ENCODE assay signal across 10 cellular contexts in genomic region chr11:562046-562645, GRCh38. TPM values are rescaled to one million over a fixed set of nuclear protein-coding genes. Genes with fewer than 3 reads are reported as not detected.
DNase-seq lines count a peak whose midpoint lies in the region; ATAC-seq and TF ChIP-seq lines count a peak whose summit lies in the region.
"Had no signal": no experiment of that assay in that cellular context is flagged by ENCODE, and none has a peak within 500 bp of the region (broad histone marks: within the 10 kb centered on the region; RNA-seq: fewer than 3 reads in every experiment).

No MANE protein-coding gene starts in this region.

- H3K9ac ChIP-seq in Karpas-422 (ENCODE audit: low read length) (peak overlapping the region; percentile 79), colonic mucosa (ENCODE audit: low read depth in 2 of 2, low read length in 2 of 2) (peak overlapping the region; percentile 58 to 84)

- H3K9me3 Mint-ChIP-seq in CD4-positive, alpha-beta T cell, result no peaks in the 10 kb centered on the region
- H3K9me3 Mint-ChIP-seq in nephron, result no peaks in the 10 kb centered on the region

- no peaks in the 10 kb centered on the region for H3K9me2 ChIP-seq in Karpas-422 (replicated peaks; ENCODE audit: insufficient read depth, low read length)

- H3K27me3 Mint-ChIP-seq in CD4-positive, alpha-beta T cell, result no peaks in the 10 kb centered on the region
- H3K27me3 Mint-ChIP-seq in nephron (ENCODE audit: low read depth), result peaks cover 27% of the 10 kb centered on the region

- H3K4me3 Mint-ChIP-seq in CD4-positive, alpha-beta T cell, result peak overlapping the region; percentile 93
- H3K4me3 Mint-ChIP-seq in nephron, result peak overlapping the region; percentile 86 to 89 (median 87)

- peaks cover 9% of the 10 kb centered on the region for H3K36me3 Mint-ChIP-seq in CD4-positive, alpha-beta T cell (ENCODE audit: low read depth)
- no peaks in the 10 kb centered on the region for H3K36me3 Mint-ChIP-seq in nephron (ENCODE audit: low read depth)

- no peak overlapping the region for H2AFZ ChIP-seq in Karpas-422 (ENCODE audit: low read length)

- H3K27me3 ChIP-seq in CD4-positive, alpha-beta T cell (ENCODE audit: control insufficient read depth, insufficient read depth, low read length), result no peaks in the 10 kb centered on the region
- H3K27me3 ChIP-seq in Karpas-422 (ENCODE audit: low read length) (no peaks in the 10 kb centered on the region), colonic mucosa (peaks cover 2% of the 10 kb centered on the region)

- intact Hi-C loops in CD4-positive, alpha-beta T cell (cut with DNase I, micrococcal nuclease), result loop anchor here in 1 of 2 experiments (10.0 kb wide), 1 partner anchor 133 kb away; the partner anchor contains the start of genes DEAF1 and TMEM80
- intact Hi-C loops in colonic mucosa (cut with DNase I), result no loop called here

- peak overlapping the region; percentile 81 for H3K4me2 ChIP-seq in Karpas-422 (ENCODE audit: low read depth, low read length, poor library complexity, severe bottlenecking)

- POLR2A ChIA-PET in CD4-positive, alpha-beta T cell (lab: Charles Lee), result interaction anchor here (1.2 to 2.1 kb wide), 3 partner anchors 13 to 184 kb away, joined by 3 to 12 read pairs (median 4); partner anchors contain the start of gene PHRF1

- peaks cover 13% of the 10 kb centered on the region for H3K4me1 Mint-ChIP-seq in CD4-positive, alpha-beta T cell (ENCODE audit: low read depth)
- peaks cover 5% of the 10 kb centered on the region for H3K4me1 Mint-ChIP-seq in nephron

- H3K4me3 ChIP-seq in Karpas-422 (ENCODE audit: low read length) (peak overlapping the region; percentile 95), colonic mucosa (peak overlapping the region; percentile 86)

- no peak for ATAC-seq in CD4-positive, alpha-beta T cell (ENCODE audit: poor library complexity)
- ATAC-seq in HG03439 (IDR thresholded peaks at IDR 0.05; ENCODE audit: unreplicated experiment), result no peak
- ATAC-seq in activated CD4-positive, CD25-positive, alpha-beta regulatory T cell treated with anti-CD3 and anti-CD28 coated beads, Interleukin-2, amount 50 U/mL, for 24 hours, result no peak

- DNase-seq in CD4-positive, alpha-beta T cell, result no peak
- DNase-seq in Karpas-422 (no peak), colonic mucosa (no peak), DMS 273 (lab: John Stamatoyannopoulos, UW; ENCODE audit: unreplicated experiment) (no peak), NCI-H748 (lab: John Stamatoyannopoulos, UW; ENCODE audit: unreplicated experiment) (no peak)
- DNase-seq: NCI-H2171, tibial artery had no signal

- peaks cover 17% of the 10 kb centered on the region; the same call in 1 of the 2 replicates for H4K20me1 ChIP-seq in Karpas-422 (ENCODE audit: insufficient read depth, low read depth, low read length)

- H3K9me3 ChIP-seq in CD4-positive, alpha-beta T cell (ENCODE audit: control insufficient read depth, low read length), result no peaks in the 10 kb centered on the region
- H3K9me3 ChIP-seq in Karpas-422 (ENCODE audit: low read length) (no peaks in the 10 kb centered on the region), colonic mucosa (no peaks in the 10 kb centered on the region)
- H3K9me3 ChIP-seq: tibial artery had no signal

- no peak overlapping the region for H3K27ac Mint-ChIP-seq in CD4-positive, alpha-beta T cell
- H3K27ac Mint-ChIP-seq in nephron, result no peak overlapping the region

- H3K36me3 ChIP-seq in Karpas-422 (ENCODE audit: insufficient read depth, low read length) (no peaks in the 10 kb centered on the region), colonic mucosa (no peaks in the 10 kb centered on the region)
- H3K36me3 ChIP-seq: tibial artery had no signal

- H3K79me2 ChIP-seq in Karpas-422 (ENCODE audit: low read length), result 0 out of 2 replicates have a peak, but pooled peaks cover 4% of the 10 kb centered on the region

- TF ChIP-seq CTCF in CD4-positive, alpha-beta T cell (IDR thresholded peaks at IDR 0.05), result no peak
- TF ChIP-seq CTCF in colonic mucosa (IDR thresholded peaks at IDR 0.05), result no peak
- no peak for TF ChIP-seq CTCF in nephron (IDR thresholded peaks at IDR 0.05; ENCODE audit: unreplicated experiment in 3 of 3)

- H3K4me1 ChIP-seq in Karpas-422 (ENCODE audit: low read length), result peaks cover 27% of the 10 kb centered on the region
- H3K4me1 ChIP-seq in colonic mucosa, result peaks cover 13% of the 10 kb centered on the region

- no peak overlapping the region for H3K27ac ChIP-seq in CD4-positive, alpha-beta T cell (ENCODE audit: low read depth, low read length)
- no peak overlapping the region for H3K27ac ChIP-seq in Karpas-422 (ENCODE audit: low read length)
- peak overlapping the region; percentile 96 for H3K27ac ChIP-seq in colonic mucosa

- CTCF ChIA-PET in CD4-positive, alpha-beta T cell (lab: Charles Lee), result no interaction called here

RNA-seq across cellular contexts. Expression of gene RASSF7, which starts 1.4 kb away (rescaled TPM):
- total RNA-seq in CD4-positive, alpha-beta T cell, result 10 to 100 TPM; 14.1 to 15.7 TPM
- total RNA-seq in Karpas-422 (2014; rRNA removed; shearing (Covaris generic); ENCODE audit: low replicate concordance), result 13.8 and 29.1 TPM in 2 replicates
- 100 to 1,000 TPM; 108 to 139 TPM for total RNA-seq in colonic mucosa

RNA-seq across cellular contexts. Expression of gene LMNTD2, which starts 1.6 kb away (rescaled TPM):
- 10 to 100 TPM in 1 of 2 experiments, 1 to 10 TPM in 1; 8.2 to 10.3 TPM for total RNA-seq in CD4-positive, alpha-beta T cell
- total RNA-seq in Karpas-422 (2014; rRNA removed; shearing (Covaris generic); ENCODE audit: low replicate concordance), result 6.2 and 14.3 TPM in 2 replicates
- 10 to 100 TPM in 1 of 2 donors, 1 to 10 TPM in 1; 9.8 to 13.6 TPM for total RNA-seq in colonic mucosa

RNA-seq across cellular contexts. Expression of gene PHRF1, which starts 14.1 kb away (rescaled TPM):
- total RNA-seq in CD4-positive, alpha-beta T cell, result 10 to 100 TPM; 37.1 to 37.6 TPM
- 8.7 and 20.9 TPM in 2 replicates for total RNA-seq in Karpas-422 (2014; rRNA removed; shearing (Covaris generic); ENCODE audit: low replicate concordance)
- 10 to 100 TPM; 29.4 to 41.9 TPM for total RNA-seq in colonic mucosa

RNA-seq across cellular contexts. Expression of gene LRRC56, which starts 24.8 kb away (rescaled TPM):
- total RNA-seq in CD4-positive, alpha-beta T cell, result 1 to 10 TPM; 2.4 TPM
- 0.37 and 4.6 TPM in 2 replicates for total RNA-seq in Karpas-422 (2014; rRNA removed; shearing (Covaris generic); ENCODE audit: low replicate concordance)
- total RNA-seq in colonic mucosa, result 1 to 10 TPM; 2.8 to 3.2 TPM

RNA-seq across cellular contexts. Expression of gene HRAS, which starts 26.8 kb away (rescaled TPM):
- 10 to 100 TPM; 23.7 to 23.9 TPM for total RNA-seq in CD4-positive, alpha-beta T cell
- total RNA-seq in Karpas-422 (2014; rRNA removed; shearing (Covaris generic); ENCODE audit: low replicate concordance), result 8.5 and 53.1 TPM in 2 replicates
- total RNA-seq in colonic mucosa, result 10 to 100 TPM; 38.4 to 67.0 TPM
